In the genomic region with DNA sequence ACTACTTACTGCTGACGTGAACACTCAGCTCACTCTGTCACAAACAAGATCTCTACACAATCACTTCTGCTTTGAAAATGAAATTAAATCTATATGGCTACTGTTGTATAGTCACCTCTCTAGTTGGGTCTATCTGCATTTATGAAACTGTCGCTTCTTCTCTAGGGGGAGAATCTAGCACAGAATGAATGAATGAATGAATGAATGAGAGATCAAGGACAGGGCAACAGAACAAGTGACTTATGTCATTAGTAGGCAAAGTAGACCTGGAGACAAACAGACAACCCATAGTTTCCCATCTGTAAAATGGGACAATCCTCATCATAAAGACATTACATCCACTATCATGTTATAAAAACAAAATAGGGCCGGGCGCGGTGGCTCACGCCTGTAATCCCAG, we compare ENCODE assay signal across 2 cellular contexts.
TF ChIP-seq lines count a peak whose summit lies in the region.

No MANE protein-coding gene starts in this region.

TF ChIP-seq in HepG2, 621 proteins besides CTCF, POLR2A, EP300 and RAD21 (continued from another document and continues in another):
- TF ChIP-seq, protein P1, sequence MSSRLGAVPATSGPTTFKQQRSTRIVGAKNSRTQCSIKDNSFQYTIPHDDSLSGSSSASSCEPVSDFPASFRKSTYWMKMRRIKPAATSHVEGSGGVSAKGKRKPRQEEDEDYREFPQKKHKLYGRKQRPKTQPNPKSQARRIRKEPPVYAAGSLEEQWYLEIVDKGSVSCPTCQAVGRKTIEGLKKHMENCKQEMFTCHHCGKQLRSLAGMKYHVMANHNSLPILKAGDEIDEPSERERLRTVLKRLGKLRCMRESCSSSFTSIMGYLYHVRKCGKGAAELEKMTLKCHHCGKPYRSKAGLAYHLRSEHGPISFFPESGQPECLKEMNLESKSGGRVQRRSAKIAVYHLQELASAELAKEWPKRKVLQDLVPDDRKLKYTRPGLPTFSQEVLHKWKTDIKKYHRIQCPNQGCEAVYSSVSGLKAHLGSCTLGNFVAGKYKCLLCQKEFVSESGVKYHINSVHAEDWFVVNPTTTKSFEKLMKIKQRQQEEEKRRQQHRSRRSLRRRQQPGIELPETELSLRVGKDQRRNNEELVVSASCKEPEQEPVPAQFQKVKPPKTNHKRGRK (CRISPR knock-in tag; IDR thresholded peaks at IDR 0.05) = no peak
- no peak for TF ChIP-seq ZBTB3 (CRISPR knock-in tag; IDR thresholded peaks at IDR 0.05; ENCODE audit: borderline replicate concordance, low read depth)
- TF ChIP-seq LCORL (IDR thresholded peaks at IDR 0.05) = no peak
- TF ChIP-seq LCORL (CRISPR knock-in tag; IDR thresholded peaks at IDR 0.05) = no peak
- TF ChIP-seq RELA (CRISPR knock-in tag; IDR thresholded peaks at IDR 0.05) = no peak
- TF ChIP-seq, protein P2, sequence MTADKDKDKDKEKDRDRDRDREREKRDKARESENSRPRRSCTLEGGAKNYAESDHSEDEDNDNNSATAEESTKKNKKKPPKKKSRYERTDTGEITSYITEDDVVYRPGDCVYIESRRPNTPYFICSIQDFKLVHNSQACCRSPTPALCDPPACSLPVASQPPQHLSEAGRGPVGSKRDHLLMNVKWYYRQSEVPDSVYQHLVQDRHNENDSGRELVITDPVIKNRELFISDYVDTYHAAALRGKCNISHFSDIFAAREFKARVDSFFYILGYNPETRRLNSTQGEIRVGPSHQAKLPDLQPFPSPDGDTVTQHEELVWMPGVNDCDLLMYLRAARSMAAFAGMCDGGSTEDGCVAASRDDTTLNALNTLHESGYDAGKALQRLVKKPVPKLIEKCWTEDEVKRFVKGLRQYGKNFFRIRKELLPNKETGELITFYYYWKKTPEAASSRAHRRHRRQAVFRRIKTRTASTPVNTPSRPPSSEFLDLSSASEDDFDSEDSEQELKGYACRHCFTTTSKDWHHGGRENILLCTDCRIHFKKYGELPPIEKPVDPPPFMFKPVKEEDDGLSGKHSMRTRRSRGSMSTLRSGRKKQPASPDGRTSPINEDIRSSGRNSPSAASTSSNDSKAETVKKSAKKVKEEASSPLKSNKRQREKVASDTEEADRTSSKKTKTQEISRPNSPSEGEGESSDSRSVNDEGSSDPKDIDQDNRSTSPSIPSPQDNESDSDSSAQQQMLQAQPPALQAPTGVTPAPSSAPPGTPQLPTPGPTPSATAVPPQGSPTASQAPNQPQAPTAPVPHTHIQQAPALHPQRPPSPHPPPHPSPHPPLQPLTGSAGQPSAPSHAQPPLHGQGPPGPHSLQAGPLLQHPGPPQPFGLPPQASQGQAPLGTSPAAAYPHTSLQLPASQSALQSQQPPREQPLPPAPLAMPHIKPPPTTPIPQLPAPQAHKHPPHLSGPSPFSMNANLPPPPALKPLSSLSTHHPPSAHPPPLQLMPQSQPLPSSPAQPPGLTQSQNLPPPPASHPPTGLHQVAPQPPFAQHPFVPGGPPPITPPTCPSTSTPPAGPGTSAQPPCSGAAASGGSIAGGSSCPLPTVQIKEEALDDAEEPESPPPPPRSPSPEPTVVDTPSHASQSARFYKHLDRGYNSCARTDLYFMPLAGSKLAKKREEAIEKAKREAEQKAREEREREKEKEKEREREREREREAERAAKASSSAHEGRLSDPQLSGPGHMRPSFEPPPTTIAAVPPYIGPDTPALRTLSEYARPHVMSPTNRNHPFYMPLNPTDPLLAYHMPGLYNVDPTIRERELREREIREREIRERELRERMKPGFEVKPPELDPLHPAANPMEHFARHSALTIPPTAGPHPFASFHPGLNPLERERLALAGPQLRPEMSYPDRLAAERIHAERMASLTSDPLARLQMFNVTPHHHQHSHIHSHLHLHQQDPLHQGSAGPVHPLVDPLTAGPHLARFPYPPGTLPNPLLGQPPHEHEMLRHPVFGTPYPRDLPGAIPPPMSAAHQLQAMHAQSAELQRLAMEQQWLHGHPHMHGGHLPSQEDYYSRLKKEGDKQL (CRISPR knock-in tag; IDR thresholded peaks at IDR 0.05; ENCODE audit: low read depth) = no peak
- TF ChIP-seq HOXA3 (CRISPR knock-in tag; IDR thresholded peaks at IDR 0.05) = no peak
- no peak for TF ChIP-seq ASH2L (IDR thresholded peaks at IDR 0.05; ENCODE audit: insufficient read length, low read depth, low read length)
- TF ChIP-seq, protein P3, sequence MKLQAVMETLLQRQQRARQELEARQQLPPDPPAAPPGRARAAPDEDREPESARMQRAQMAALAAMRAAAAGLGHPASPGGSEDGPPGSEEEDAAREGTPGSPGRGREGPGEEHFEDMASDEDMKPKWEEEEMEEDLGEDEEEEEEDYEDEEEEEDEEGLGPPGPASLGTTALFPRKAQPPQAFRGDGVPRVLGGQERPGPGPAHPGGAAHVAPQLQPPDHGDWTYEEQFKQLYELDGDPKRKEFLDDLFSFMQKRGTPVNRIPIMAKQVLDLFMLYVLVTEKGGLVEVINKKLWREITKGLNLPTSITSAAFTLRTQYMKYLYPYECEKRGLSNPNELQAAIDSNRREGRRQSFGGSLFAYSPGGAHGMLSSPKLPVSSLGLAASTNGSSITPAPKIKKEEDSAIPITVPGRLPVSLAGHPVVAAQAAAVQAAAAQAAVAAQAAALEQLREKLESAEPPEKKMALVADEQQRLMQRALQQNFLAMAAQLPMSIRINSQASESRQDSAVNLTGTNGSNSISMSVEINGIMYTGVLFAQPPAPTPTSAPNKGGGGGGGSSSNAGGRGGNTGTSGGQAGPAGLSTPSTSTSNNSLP (IDR thresholded peaks at IDR 0.05; ENCODE audit: low read depth, low read length) = no peak
- TF ChIP-seq SOX6 (IDR thresholded peaks at IDR 0.05) = no peak
- no peak for TF ChIP-seq SOX6 (CRISPR knock-in tag; IDR thresholded peaks at IDR 0.05)
- TF ChIP-seq, protein P4, sequence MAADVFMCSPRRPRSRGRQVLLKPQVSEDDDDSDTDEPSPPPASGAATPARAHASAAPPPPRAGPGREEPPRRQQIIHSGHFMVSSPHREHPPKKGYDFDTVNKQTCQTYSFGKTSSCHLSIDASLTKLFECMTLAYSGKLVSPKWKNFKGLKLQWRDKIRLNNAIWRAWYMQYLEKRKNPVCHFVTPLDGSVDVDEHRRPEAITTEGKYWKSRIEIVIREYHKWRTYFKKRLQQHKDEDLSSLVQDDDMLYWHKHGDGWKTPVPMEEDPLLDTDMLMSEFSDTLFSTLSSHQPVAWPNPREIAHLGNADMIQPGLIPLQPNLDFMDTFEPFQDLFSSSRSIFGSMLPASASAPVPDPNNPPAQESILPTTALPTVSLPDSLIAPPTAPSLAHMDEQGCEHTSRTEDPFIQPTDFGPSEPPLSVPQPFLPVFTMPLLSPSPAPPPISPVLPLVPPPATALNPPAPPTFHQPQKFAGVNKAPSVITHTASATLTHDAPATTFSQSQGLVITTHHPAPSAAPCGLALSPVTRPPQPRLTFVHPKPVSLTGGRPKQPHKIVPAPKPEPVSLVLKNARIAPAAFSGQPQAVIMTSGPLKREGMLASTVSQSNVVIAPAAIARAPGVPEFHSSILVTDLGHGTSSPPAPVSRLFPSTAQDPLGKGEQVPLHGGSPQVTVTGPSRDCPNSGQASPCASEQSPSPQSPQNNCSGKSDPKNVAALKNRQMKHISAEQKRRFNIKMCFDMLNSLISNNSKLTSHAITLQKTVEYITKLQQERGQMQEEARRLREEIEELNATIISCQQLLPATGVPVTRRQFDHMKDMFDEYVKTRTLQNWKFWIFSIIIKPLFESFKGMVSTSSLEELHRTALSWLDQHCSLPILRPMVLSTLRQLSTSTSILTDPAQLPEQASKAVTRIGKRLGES (CRISPR knock-in tag; IDR thresholded peaks at IDR 0.05; ENCODE audit: borderline replicate concordance) = no peak
- TF ChIP-seq HOXA9 (CRISPR knock-in tag; IDR thresholded peaks at IDR 0.05; ENCODE audit: borderline replicate concordance) = no peak
- no peak for TF ChIP-seq KLF16 (CRISPR knock-in tag; IDR thresholded peaks at IDR 0.05)

TF ChIP-seq in HEK293T, 16 proteins besides CTCF, POLR2A, EP300 and RAD21 (continued from another document):
- TF ChIP-seq, protein P5, sequence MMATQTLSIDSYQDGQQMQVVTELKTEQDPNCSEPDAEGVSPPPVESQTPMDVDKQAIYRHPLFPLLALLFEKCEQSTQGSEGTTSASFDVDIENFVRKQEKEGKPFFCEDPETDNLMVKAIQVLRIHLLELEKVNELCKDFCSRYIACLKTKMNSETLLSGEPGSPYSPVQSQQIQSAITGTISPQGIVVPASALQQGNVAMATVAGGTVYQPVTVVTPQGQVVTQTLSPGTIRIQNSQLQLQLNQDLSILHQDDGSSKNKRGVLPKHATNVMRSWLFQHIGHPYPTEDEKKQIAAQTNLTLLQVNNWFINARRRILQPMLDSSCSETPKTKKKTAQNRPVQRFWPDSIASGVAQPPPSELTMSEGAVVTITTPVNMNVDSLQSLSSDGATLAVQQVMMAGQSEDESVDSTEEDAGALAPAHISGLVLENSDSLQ (IDR thresholded peaks at IDR 0.05) = no peak
- TF ChIP-seq NFRKB (IDR thresholded peaks at IDR 0.05) (no peak), HDGF (IDR thresholded peaks at IDR 0.05; ENCODE audit: borderline replicate concordance) (no peak), L3MBTL2 (conservative IDR thresholded peaks at IDR 0.05) (no peak), CTBP1 (IDR thresholded peaks at IDR 0.05; ENCODE audit: borderline replicate concordance) (no peak), LEF1 (IDR thresholded peaks at IDR 0.05; ENCODE audit: borderline replicate concordance) (no peak), FOXK2 (IDR thresholded peaks at IDR 0.05) (no peak), SUZ12 (IDR thresholded peaks at IDR 0.05) (no peak), ZNF384 (IDR thresholded peaks at IDR 0.05) (no peak), BHLHE40 (IDR thresholded peaks at IDR 0.05; ENCODE audit: borderline replicate concordance) (no peak), ARNT (IDR thresholded peaks at IDR 0.05) (no peak), ELF4 (IDR thresholded peaks at IDR 0.05) (no peak), FOXA1 (IDR thresholded peaks at IDR 0.05) (no peak), SP1 (IDR thresholded peaks at IDR 0.05) (no peak), TARDBP (IDR thresholded peaks at IDR 0.05) (no peak)
